ENCODE assay signal across 15 cellular contexts in the genomic region with DNA sequence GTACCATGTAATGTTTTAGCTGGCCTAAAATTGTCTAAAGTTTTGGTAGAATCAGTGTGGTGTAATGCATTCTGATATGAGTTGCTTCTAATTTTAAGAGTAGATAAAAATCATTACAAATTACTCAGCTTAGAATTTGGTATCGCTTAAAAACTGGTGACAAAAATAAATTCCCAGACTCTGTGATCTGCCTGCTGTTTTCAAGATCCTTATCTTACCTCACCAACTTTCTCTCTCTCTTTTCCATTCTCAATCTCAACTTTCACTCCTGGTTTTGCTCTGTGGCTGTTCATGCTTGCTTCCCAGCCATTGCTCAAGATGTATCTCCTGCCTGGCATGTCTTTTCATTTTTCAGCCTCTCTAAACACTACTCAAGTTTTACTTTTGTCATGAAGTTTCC. TPM values are rescaled to one million over a fixed set of nuclear protein-coding genes. Genes with fewer than 3 reads are reported as not detected.
DNase-seq lines count a peak whose midpoint lies in the region; ATAC-seq, FAIRE-seq and TF ChIP-seq lines count a peak whose summit lies in the region.
"Had no signal": no experiment of that assay in that cellular context is flagged by ENCODE, and none has a peak within 500 bp of the region (broad histone marks: within the 10 kb centered on the region; RNA-seq: fewer than 3 reads in every experiment).

No MANE protein-coding gene starts in this region.

- no TSS peak for BruUV-seq in endothelial cell of umbilical vein (replicated peaks; lab: Mats Ljungman, UMichigan)

- peaks cover 91% of the 10 kb centered on the region for H3K79me2 ChIP-seq in endothelial cell of umbilical vein (ENCODE audit: control insufficient read depth, insufficient read depth, low read length)

- no peaks in the 10 kb centered on the region for H3K36me3 Mint-ChIP-seq in activated CD8-positive, alpha-beta T cell treated with anti-CD3 and anti-CD28 coated beads for 36 hours (ENCODE audit: low read depth)
- H3K36me3 Mint-ChIP-seq in activated CD8-positive, alpha-beta T cell treated with anti-CD3 and anti-CD28 coated beads, Interleukin-2, amount 10 ng/mL, durations not matched to agents 7 days and 5 days (ENCODE audit: low read depth): peaks cover 4% of the 10 kb centered on the region

- no peaks in the 10 kb centered on the region for H3K9me3 Mint-ChIP-seq in activated CD8-positive, alpha-beta T cell treated with anti-CD3 and anti-CD28 coated beads for 36 hours
- H3K9me3 Mint-ChIP-seq in activated CD8-positive, alpha-beta T cell treated with anti-CD3 and anti-CD28 coated beads, Interleukin-2, amount 10 ng/mL, durations not matched to agents 7 days and 5 days (ENCODE audit: insufficient read depth): no peaks in the 10 kb centered on the region
- H3K9me3 Mint-ChIP-seq: activated CD4-positive, alpha-beta memory T cell treated with anti-CD3 and anti-CD28 coated beads for 36 hours; neural crest cell had no signal

- H3K4me2 ChIP-seq in endothelial cell of umbilical vein (ENCODE audit: insufficient read depth, low read length): no peak overlapping the region

- TF ChIP-seq CTCF in activated CD8-positive, alpha-beta T cell treated with anti-CD3 and anti-CD28 coated beads for 36 hours (IDR thresholded peaks at IDR 0.05): no peak
- TF ChIP-seq CTCF in endothelial cell of umbilical vein (IDR thresholded peaks at IDR 0.05; ENCODE audit: extremely low read depth in 1 of 2, insufficient read depth in 1 of 2, low read depth in 1 of 2, low read length in 2 of 2): no peak

- no peak for FAIRE-seq in endothelial cell of umbilical vein (lab: Jason Lieb, UNC)
- FAIRE-seq: A204.1 had no signal

- H3K36me3 ChIP-seq in endothelial cell of umbilical vein (ENCODE audit: control insufficient read depth in 2 of 2, extremely low read depth in 1 of 2, insufficient read depth in 2 of 2, low read length in 2 of 2): no peaks in the 10 kb centered on the region

- no peak overlapping the region for H3K9ac ChIP-seq in endothelial cell of umbilical vein (replicated peaks; ENCODE audit: extremely low read depth, insufficient read depth, low read length)

- peaks cover 58% of the 10 kb centered on the region for H3K4me1 Mint-ChIP-seq in activated CD8-positive, alpha-beta T cell treated with anti-CD3 and anti-CD28 coated beads for 36 hours (ENCODE audit: low read depth)
- H3K4me1 Mint-ChIP-seq in activated CD8-positive, alpha-beta T cell treated with anti-CD3 and anti-CD28 coated beads, Interleukin-2, amount 10 ng/mL, durations not matched to agents 7 days and 5 days (ENCODE audit: low read depth): peaks cover 29% of the 10 kb centered on the region

- DNase-seq in activated CD8-positive, alpha-beta T cell treated with anti-CD3 and anti-CD28 coated beads for 36 hours: no peak
- DNase-seq in activated CD8-positive, alpha-beta T cell treated with anti-CD3 and anti-CD28 coated beads, Interleukin-2, amount 10 ng/mL, durations not matched to agents 7 days and 5 days: no peak
- peak; percentile 11 for DNase-seq in SK-N-DZ (ENCODE audit: low spot score)
- peak; percentile 11 for DNase-seq in endothelial cell of umbilical vein (ENCODE audit: low read depth, low spot score)
- DNase-seq in renal cortical epithelial cell (ENCODE audit: low read depth): peak; percentile 39
- no peak for DNase-seq in NCI-H526 treated with DMSO at 0.1 percent for 48 hours (lab: John Stamatoyannopoulos, UW)
- no peak for DNase-seq in posterior cingulate gyrus
- DNase-seq: activated CD4-positive, alpha-beta memory T cell treated with anti-CD3 and anti-CD28 coated beads for 36 hours; DMS79 treated with DMSO at 0.1 percent for 48 hours; erythroblast; NCI-H1092; stimulated activated naive CD4-positive, alpha-beta T cell treated with Interleukin-2 at 50 U/mL for 16 hours had no signal

- POLR2A ChIA-PET in activated CD8-positive, alpha-beta T cell treated with anti-CD3 and anti-CD28 coated beads for 36 hours (lab: Charles Lee): no interaction called here
- POLR2A ChIA-PET in activated CD8-positive, alpha-beta T cell treated with anti-CD3 and anti-CD28 coated beads, Interleukin-2, amount 10 ng/mL, durations not matched to agents 7 days and 5 days (lab: Charles Lee): no interaction called here
- POLR2A ChIA-PET in endothelial cell of umbilical vein (lab: Charles Lee): no interaction called here

- no peaks in the 10 kb centered on the region for H3K9me3 ChIP-seq in endothelial cell of umbilical vein (replicated peaks; ENCODE audit: control insufficient read depth, insufficient read depth, low read length)

- intact Hi-C loops in activated CD8-positive, alpha-beta T cell treated with anti-CD3 and anti-CD28 coated beads for 36 hours (cut with micrococcal nuclease): loop anchor here (10.0 kb wide), 1 partner anchor 49 kb away; a partner anchor contains a TSS
- intact Hi-C loops in endothelial cell of umbilical vein (cut with micrococcal nuclease): no loop called here
- intact Hi-C loops in posterior cingulate gyrus (cut with DNase I): no loop called here

- H3K27me3 ChIP-seq in endothelial cell of umbilical vein (ENCODE audit: control insufficient read depth in 2 of 2, insufficient read depth in 2 of 2, low read length in 2 of 2): no peaks in the 10 kb centered on the region

- ATAC-seq in activated CD8-positive, alpha-beta T cell treated with anti-CD3 and anti-CD28 coated beads for 36 hours: peak; percentile 39
- ATAC-seq in activated CD8-positive, alpha-beta T cell treated with anti-CD3 and anti-CD28 coated beads, Interleukin-2, amount 10 ng/mL, durations not matched to agents 7 days and 5 days: no peak
- ATAC-seq in HG03571 (IDR thresholded peaks at IDR 0.05; ENCODE audit: unreplicated experiment): no peak

- H4K20me1 ChIP-seq in endothelial cell of umbilical vein (replicated peaks; ENCODE audit: control insufficient read depth, extremely low read depth, insufficient read depth, low read length): peaks cover 38% of the 10 kb centered on the region

- CTCF ChIA-PET in activated CD8-positive, alpha-beta T cell treated with anti-CD3 and anti-CD28 coated beads for 36 hours (lab: Charles Lee): interaction anchor here (0.7 to 1.0 kb wide), 2 partner anchors 13 to 17 kb away, joined by 3 to 4 read pairs; no protein-coding TSS in a partner anchor
- CTCF ChIA-PET in activated CD8-positive, alpha-beta T cell treated with anti-CD3 and anti-CD28 coated beads, Interleukin-2, amount 10 ng/mL, durations not matched to agents 7 days and 5 days (lab: Charles Lee): no interaction called here
- CTCF ChIA-PET in endothelial cell of umbilical vein (lab: Charles Lee): interaction anchor here (0.9 to 1.9 kb wide), 4 partner anchors 15 to 471 kb away, joined by 3 to 5 read pairs (median 4); no protein-coding TSS in a partner anchor

- H3K9me1 ChIP-seq in endothelial cell of umbilical vein (replicated peaks; ENCODE audit: control insufficient read depth, extremely low read depth, insufficient read depth, low read length): no peaks in the 10 kb centered on the region

- H3K27ac Mint-ChIP-seq in activated CD8-positive, alpha-beta T cell treated with anti-CD3 and anti-CD28 coated beads for 36 hours: no peak overlapping the region
- H3K27ac Mint-ChIP-seq in activated CD8-positive, alpha-beta T cell treated with anti-CD3 and anti-CD28 coated beads, Interleukin-2, amount 10 ng/mL, durations not matched to agents 7 days and 5 days: no peak overlapping the region
- H3K27ac Mint-ChIP-seq: activated CD4-positive, alpha-beta memory T cell treated with anti-CD3 and anti-CD28 coated beads for 36 hours had no signal

- no peak overlapping the region for H2AFZ ChIP-seq in endothelial cell of umbilical vein (ENCODE audit: low read depth, low read length)

- TF ChIP-seq POLR2A in endothelial cell of umbilical vein (IDR thresholded peaks at IDR 0.05; ENCODE audit: low read depth, low read length): no peak

- H3K4me1 ChIP-seq in endothelial cell of umbilical vein (ENCODE audit: control insufficient read depth, extremely low read depth, insufficient read depth, low read length): no peaks in the 10 kb centered on the region

- no peak overlapping the region for H3K27ac ChIP-seq in endothelial cell of umbilical vein (ENCODE audit: insufficient read depth, low read depth, low read length)

- no peak overlapping the region for H3K4me3 ChIP-seq in endothelial cell of umbilical vein (replicated peaks in 1 of 3; ENCODE audit: insufficient read depth in 1 of 3, low read depth in 1 of 3, low read length in 3 of 3)

- no peak overlapping the region for H3K4me3 Mint-ChIP-seq in activated CD8-positive, alpha-beta T cell treated with anti-CD3 and anti-CD28 coated beads for 36 hours
- no peak overlapping the region for H3K4me3 Mint-ChIP-seq in activated CD8-positive, alpha-beta T cell treated with anti-CD3 and anti-CD28 coated beads, Interleukin-2, amount 10 ng/mL, durations not matched to agents 7 days and 5 days
- H3K4me3 Mint-ChIP-seq: activated CD4-positive, alpha-beta memory T cell treated with anti-CD3 and anti-CD28 coated beads for 36 hours; neural crest cell had no signal

- no peaks in the 10 kb centered on the region for H3K27me3 Mint-ChIP-seq in activated CD8-positive, alpha-beta T cell treated with anti-CD3 and anti-CD28 coated beads for 36 hours
- no peaks in the 10 kb centered on the region for H3K27me3 Mint-ChIP-seq in activated CD8-positive, alpha-beta T cell treated with anti-CD3 and anti-CD28 coated beads, Interleukin-2, amount 10 ng/mL, durations not matched to agents 7 days and 5 days (ENCODE audit: low read depth)
- H3K27me3 Mint-ChIP-seq: activated CD4-positive, alpha-beta memory T cell treated with anti-CD3 and anti-CD28 coated beads for 36 hours had no signal

- dilution Hi-C loops in endothelial cell of umbilical vein (cut with MboI; ENCODE audit: extremely low pct_ligation_motif_present, low sequenced_read_pairs): no loop called here

TF ChIP-seq in endothelial cell of umbilical vein, 7 proteins besides CTCF, POLR2A, EP300 and RAD21 (continues in another document):
- no peak for TF ChIP-seq POLR2AphosphoS5 (IDR thresholded peaks at IDR 0.05; ENCODE audit: insufficient read depth, low read depth, low read length)
- TF ChIP-seq FOS (IDR thresholded peaks at IDR 0.05; ENCODE audit: borderline replicate concordance, insufficient read depth, low read length): no peak

RNA-seq across cellular contexts. Expression of a gene that starts 45.7 kb away (rescaled TPM):
- 10 to 100 TPM; 60.5 to 67.4 TPM for total RNA-seq in activated CD8-positive, alpha-beta T cell treated with anti-CD3 and anti-CD28 coated beads for 36 hours
- 10 to 100 TPM; 63.4 to 70.7 TPM for total RNA-seq in activated CD8-positive, alpha-beta T cell treated with anti-CD3 and anti-CD28 coated beads, Interleukin-2, amount 10 ng/mL, durations not matched to agents 7 days and 5 days
- 62.7 and 63.0 TPM in 2 replicates for polyA plus RNA-seq in SK-N-DZ (2014; cell fraction: cytosol; rRNA removed)
- polyA plus RNA-seq in SK-N-DZ (2014; cell fraction: nucleus; rRNA removed): 43.2 and 67.6 TPM in 2 replicates
- total RNA-seq in endothelial cell of umbilical vein (127 and 133 TPM in 2 replicates), renal cortical epithelial cell (34.7 and 87.6 TPM in 2 replicates)
- 72.1 and 77.3 TPM in 2 replicates for polyA plus RNA-seq in endothelial cell of umbilical vein
- polyA plus RNA-seq in endothelial cell of umbilical vein (2011; cell fraction: cytosol; rRNA removed): 47.3 and 53.3 TPM in 2 replicates
- 107 and 112 TPM in 2 replicates for polyA plus RNA-seq in endothelial cell of umbilical vein (2011; cell fraction: nucleus; rRNA removed)
- 46.0 and 55.5 TPM in 2 replicates for polyA plus RNA-seq in endothelial cell of umbilical vein (2012)
- polyA minus RNA-seq in endothelial cell of umbilical vein: 275 and 302 TPM in 2 replicates
- polyA minus RNA-seq in endothelial cell of umbilical vein (2011; cell fraction: cytosol; rRNA and poly(A)+ RNA removed): 42.0 TPM
- polyA minus RNA-seq in endothelial cell of umbilical vein (2011; cell fraction: nucleus; rRNA and poly(A)+ RNA removed): 286 and 401 TPM in 2 replicates

Comparison
In these comparisons a context has a peak if more than half of its experiments do, and no peak if none do; other contexts are left out.
1. DNase-seq: peak in SK-N-DZ (single experiment), endothelial cell of umbilical vein (single experiment) and renal cortical epithelial cell (single experiment); none in activated CD8-positive, alpha-beta T cell treated with anti-CD3 and anti-CD28 coated beads for 36 hours (single experiment), activated CD8-positive, alpha-beta T cell treated with anti-CD3 and anti-CD28 coated beads, Interleukin-2, amount 10 ng/mL, durations not matched to agents 7 days and 5 days (single experiment), NCI-H526 treated with DMSO at 0.1 percent for 48 hours (single experiment) and posterior cingulate gyrus (0 of 10).